8 cellular contexts compared by ENCODE assay signal in the genomic region with DNA sequence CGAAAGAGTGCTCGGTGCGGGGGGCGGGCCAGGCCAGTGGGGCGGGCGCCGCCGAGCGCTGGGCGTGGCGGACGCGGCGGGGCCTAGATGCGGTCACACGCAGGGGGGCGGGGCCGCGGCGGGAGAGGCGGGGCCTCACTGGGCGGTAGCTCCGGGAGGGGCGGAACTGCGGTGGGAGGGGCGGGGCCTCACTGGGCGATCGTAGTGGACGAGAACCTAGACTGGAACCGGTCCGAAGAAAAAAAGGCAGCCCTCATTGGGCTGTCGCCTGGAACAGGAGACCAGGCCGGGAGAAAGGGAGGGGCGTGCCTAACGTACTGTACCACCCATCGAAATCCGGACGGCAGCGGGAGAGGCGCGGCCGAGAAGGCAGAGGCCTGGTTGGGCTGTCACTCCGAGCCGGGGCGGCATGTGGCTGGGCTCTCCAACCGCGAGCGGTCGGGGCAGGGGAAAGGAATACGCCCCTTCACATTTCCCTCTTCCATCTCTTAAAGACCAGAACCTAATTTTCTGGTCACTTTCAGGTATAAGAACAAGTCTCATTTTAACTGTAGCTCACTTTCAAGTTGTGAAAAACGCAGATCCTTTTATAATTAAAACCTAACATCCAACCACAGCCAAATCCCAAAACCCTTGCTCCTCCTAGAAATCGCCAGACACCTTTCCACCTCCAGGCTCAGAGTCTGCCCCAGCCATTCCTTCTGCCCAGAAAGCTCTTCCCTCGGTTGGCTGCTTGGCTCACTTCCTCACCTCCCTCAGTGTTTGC. TPM values are rescaled to one million over a fixed set of nuclear protein-coding genes. Genes with fewer than 3 reads are reported as not detected.
DNase-seq lines count a peak whose midpoint lies in the region; ATAC-seq and TF ChIP-seq lines count a peak whose summit lies in the region.

ANO10 (minus strand) TSS at position 38 of the 766 bp plus-strand sequence. CDS start 16,159 bp downstream, outside the sequence.

- peak within 1 kb of the TSS; percentile 98 for H3K4me3 Mint-ChIP-seq in progenitor cell of endocrine pancreas (ENCODE audit: low read depth)

- no peaks in the 10 kb centered on the region for H3K9me3 Mint-ChIP-seq in progenitor cell of endocrine pancreas (ENCODE audit: low read depth)

- peak; percentile 84 to 88 for DNase-seq in NCI-H187 (lab: John Stamatoyannopoulos, UW)
- peak; percentile 74 to 99 (median 97) for DNase-seq in anterior cingulate cortex (lab: John Stamatoyannopoulos, UW)
- peak; percentile 99 for DNase-seq in left ventricle myocardium superior
- DNase-seq in progenitor cell of endocrine pancreas (ENCODE audit: low spot score, unreplicated experiment): peak; percentile 98
- DNase-seq in upper lobe of right lung: peak; percentile 100

- peaks cover 14% of the 10 kb centered on the region for H3K4me1 ChIP-seq in upper lobe of right lung

- no peaks in the 10 kb centered on the region for H3K36me3 ChIP-seq in upper lobe of right lung

- no peaks in the 10 kb centered on the region for H3K36me3 Mint-ChIP-seq in progenitor cell of endocrine pancreas (ENCODE audit: insufficient read depth)

- H3K27ac ChIP-seq in upper lobe of right lung: peak within 1 kb of the TSS; percentile 72

- no peaks in the 10 kb centered on the region for H3K27me3 Mint-ChIP-seq in progenitor cell of endocrine pancreas

- H3K4me3 ChIP-seq in upper lobe of right lung: peak within 1 kb of the TSS; percentile 88

- H3K27me3 ChIP-seq in upper lobe of right lung: no peaks in the 10 kb centered on the region

- peaks cover 14% of the 10 kb centered on the region for H3K4me1 Mint-ChIP-seq in progenitor cell of endocrine pancreas (ENCODE audit: low read depth)

- TF ChIP-seq CTCF in progenitor cell of endocrine pancreas (IDR thresholded peaks at IDR 0.05; ENCODE audit: unreplicated experiment): no peak
- TF ChIP-seq CTCF in upper lobe of right lung (IDR thresholded peaks at IDR 0.05): no peak

- no peaks in the 10 kb centered on the region for H3K9me3 ChIP-seq in upper lobe of right lung

- intact Hi-C loops in T-helper 2 cell treated with Interferon-gamma antibody and Interleukin-4, amounts not matched to agents 100 ng/mL and 5 ng/mL, for 36 hours (cut with micrococcal nuclease): loop anchor here (1.0 to 5.0 kb wide), 5 partner anchors 68 to 818 kb away; partner anchors contain the start of genes ABHD5, HIGD1A, POMGNT2 and SNRK
- intact Hi-C loops in left ventricle myocardium superior (cut with micrococcal nuclease) (no loop called here), upper lobe of right lung (cut with DNase I) (no loop called here)

- peak within 1 kb of the TSS; percentile 95 for H3K27ac Mint-ChIP-seq in progenitor cell of endocrine pancreas

- ATAC-seq in GM18499 (IDR thresholded peaks at IDR 0.05; ENCODE audit: insufficient read depth, unreplicated experiment): peak; percentile 94
- ATAC-seq in HG02938 (IDR thresholded peaks at IDR 0.05; ENCODE audit: unreplicated experiment): peak; percentile 98
- ATAC-seq in left ventricle myocardium superior: peak; percentile 98
- ATAC-seq in upper lobe of right lung: peak; percentile 99

RNA-seq across cellular contexts. Expression of gene ANO10, which starts in this region (rescaled TPM):
- 8.9 and 11.3 TPM in 2 replicates for total RNA-seq in T-helper 2 cell treated with Interferon-gamma antibody and Interleukin-4, amounts not matched to agents 100 ng/mL and 5 ng/mL, for 36 hours
- 10.5 TPM for total RNA-seq in left ventricle myocardium superior
- 30.1 and 33.3 TPM in 2 replicates for total RNA-seq in progenitor cell of endocrine pancreas
- total RNA-seq in upper lobe of right lung: 30.6 TPM

Comparison
In these comparisons a context has a peak if more than half of its experiments do, and no peak if none do; other contexts are left out.
1. Peak in every context shown above with its lines: DNase-seq, ATAC-seq, H3K4me3 ChIP-seq and H3K27ac ChIP-seq.